Comparison of ENCODE assay signal across 1 cellular context in the genomic region with DNA sequence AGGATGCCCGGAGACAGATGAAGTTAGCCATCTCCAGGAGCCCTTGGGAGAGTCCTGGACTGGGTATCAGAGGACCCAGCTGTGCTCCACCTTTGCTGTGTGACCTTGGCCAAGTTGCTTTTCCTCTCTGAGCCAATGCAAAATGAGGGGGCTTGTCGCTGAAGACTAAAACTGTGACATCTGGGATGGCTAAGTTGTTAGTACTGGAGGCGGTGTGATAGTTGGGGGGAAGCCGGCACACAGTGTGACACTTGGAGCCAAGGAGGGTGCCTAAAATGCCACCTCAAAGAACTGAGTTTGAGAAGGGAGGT.
TF ChIP-seq lines count a peak whose summit lies in the region.

No MANE protein-coding gene starts in this region.

TF ChIP-seq in HEK293, 187 proteins besides CTCF, POLR2A, EP300 and RAD21 (continued from another document):
- TF ChIP-seq, protein P1, sequence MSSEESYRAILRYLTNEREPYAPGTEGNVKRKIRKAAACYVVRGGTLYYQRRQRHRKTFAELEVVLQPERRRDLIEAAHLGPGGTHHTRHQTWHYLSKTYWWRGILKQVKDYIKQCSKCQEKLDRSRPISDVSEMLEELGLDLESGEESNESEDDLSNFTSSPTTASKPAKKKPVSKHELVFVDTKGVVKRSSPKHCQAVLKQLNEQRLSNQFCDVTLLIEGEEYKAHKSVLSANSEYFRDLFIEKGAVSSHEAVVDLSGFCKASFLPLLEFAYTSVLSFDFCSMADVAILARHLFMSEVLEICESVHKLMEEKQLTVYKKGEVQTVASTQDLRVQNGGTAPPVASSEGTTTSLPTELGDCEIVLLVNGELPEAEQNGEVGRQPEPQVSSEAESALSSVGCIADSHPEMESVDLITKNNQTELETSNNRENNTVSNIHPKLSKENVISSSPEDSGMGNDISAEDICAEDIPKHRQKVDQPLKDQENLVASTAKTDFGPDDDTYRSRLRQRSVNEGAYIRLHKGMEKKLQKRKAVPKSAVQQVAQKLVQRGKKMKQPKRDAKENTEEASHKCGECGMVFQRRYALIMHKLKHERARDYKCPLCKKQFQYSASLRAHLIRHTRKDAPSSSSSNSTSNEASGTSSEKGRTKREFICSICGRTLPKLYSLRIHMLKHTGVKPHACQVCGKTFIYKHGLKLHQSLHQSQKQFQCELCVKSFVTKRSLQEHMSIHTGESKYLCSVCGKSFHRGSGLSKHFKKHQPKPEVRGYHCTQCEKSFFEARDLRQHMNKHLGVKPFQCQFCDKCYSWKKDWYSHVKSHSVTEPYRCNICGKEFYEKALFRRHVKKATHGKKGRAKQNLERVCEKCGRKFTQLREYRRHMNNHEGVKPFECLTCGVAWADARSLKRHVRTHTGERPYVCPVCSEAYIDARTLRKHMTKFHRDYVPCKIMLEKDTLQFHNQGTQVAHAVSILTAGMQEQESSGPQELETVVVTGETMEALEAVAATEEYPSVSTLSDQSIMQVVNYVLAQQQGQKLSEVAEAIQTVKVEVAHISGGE (tag by site-specific recombination; conservative IDR thresholded peaks at IDR 0.05; ENCODE audit: low read depth): no peak
- TF ChIP-seq ZNF549 (tag by site-specific recombination; IDR thresholded peaks at IDR 0.05) (no peak), ZNF221 (tag by site-specific recombination; IDR thresholded peaks at IDR 0.05; ENCODE audit: borderline replicate concordance) (no peak), FEZF1 (tag by site-specific recombination; IDR thresholded peaks at IDR 0.05) (no peak), ZNF302 (tag by site-specific recombination; IDR thresholded peaks at IDR 0.05; ENCODE audit: low read depth) (no peak), ZNF391 (tag by site-specific recombination; IDR thresholded peaks at IDR 0.05; ENCODE audit: borderline replicate concordance, low read depth) (no peak), ZNF366 (tag by site-specific recombination; conservative IDR thresholded peaks at IDR 0.05) (no peak), BCL11B (tag by site-specific recombination; IDR thresholded peaks at IDR 0.05; ENCODE audit: low read depth) (no peak), ZNF544 (tag by site-specific recombination; IDR thresholded peaks at IDR 0.05) (no peak), ZNF24 (tag by site-specific recombination; IDR thresholded peaks at IDR 0.05) (no peak), ZSCAN23 (tag by site-specific recombination; IDR thresholded peaks at IDR 0.05) (no peak), ZNF16 (tag by site-specific recombination; IDR thresholded peaks at IDR 0.05; ENCODE audit: low read depth) (no peak), ZBTB8A (tag by site-specific recombination; IDR thresholded peaks at IDR 0.05) (0 out of 2 replicates have a peak, but pooled peaks have one; percentile 3), ZNF664 (tag by site-specific recombination; IDR thresholded peaks at IDR 0.05) (no peak), ZNF776 (tag by site-specific recombination; IDR thresholded peaks at IDR 0.05; ENCODE audit: borderline replicate concordance) (no peak), ZNF747 (tag by site-specific recombination; IDR thresholded peaks at IDR 0.05) (no peak)
- TF ChIP-seq, protein P2, sequence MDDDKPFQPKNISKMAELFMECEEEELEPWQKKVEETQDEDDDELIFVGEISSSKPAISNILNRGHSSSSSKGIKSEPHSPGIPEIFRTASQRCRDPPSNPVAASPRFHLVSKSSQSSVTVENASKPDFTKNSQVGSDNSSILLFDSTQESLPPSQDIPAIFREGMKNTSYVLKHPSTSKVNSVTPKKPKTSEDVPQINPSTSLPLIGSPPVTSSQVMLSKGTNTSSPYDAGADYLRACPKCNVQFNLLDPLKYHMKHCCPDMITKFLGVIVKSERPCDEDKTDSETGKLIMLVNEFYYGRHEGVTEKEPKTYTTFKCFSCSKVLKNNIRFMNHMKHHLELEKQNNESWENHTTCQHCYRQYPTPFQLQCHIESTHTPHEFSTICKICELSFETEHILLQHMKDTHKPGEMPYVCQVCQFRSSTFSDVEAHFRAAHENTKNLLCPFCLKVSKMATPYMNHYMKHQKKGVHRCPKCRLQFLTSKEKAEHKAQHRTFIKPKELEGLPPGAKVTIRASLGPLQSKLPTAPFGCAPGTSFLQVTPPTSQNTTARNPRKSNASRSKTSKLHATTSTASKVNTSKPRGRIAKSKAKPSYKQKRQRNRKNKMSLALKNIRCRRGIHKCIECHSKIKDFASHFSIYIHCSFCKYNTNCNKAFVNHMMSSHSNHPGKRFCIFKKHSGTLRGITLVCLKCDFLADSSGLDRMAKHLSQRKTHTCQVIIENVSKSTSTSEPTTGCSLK (tag by site-specific recombination; IDR thresholded peaks at IDR 0.05): no peak
- TF ChIP-seq, protein P3, sequence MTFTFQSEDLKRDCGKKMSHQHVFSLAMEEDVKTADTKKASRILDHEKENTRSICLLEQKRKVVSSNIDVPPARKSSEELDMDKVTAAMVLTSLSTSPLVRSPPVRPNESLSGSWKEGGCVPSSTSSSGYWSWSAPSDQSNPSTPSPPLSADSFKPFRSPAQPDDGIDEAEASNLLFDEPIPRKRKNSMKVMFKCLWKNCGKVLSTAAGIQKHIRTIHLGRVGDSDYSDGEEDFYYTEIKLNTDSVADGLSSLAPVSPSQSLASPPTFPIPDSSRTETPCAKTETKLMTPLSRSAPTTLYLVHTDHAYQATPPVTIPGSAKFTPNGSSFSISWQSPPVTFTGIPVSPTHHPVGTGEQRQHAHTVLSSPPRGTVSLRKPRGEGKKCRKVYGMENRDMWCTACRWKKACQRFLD (tag by site-specific recombination; IDR thresholded peaks at IDR 0.05): no peak
- TF ChIP-seq, protein P4, sequence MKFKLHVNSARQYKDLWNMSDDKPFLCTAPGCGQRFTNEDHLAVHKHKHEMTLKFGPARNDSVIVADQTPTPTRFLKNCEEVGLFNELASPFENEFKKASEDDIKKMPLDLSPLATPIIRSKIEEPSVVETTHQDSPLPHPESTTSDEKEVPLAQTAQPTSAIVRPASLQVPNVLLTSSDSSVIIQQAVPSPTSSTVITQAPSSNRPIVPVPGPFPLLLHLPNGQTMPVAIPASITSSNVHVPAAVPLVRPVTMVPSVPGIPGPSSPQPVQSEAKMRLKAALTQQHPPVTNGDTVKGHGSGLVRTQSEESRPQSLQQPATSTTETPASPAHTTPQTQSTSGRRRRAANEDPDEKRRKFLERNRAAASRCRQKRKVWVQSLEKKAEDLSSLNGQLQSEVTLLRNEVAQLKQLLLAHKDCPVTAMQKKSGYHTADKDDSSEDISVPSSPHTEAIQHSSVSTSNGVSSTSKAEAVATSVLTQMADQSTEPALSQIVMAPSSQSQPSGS (tag by site-specific recombination; IDR thresholded peaks at IDR 0.05; ENCODE audit: low read depth): no peak
- TF ChIP-seq, protein P5, sequence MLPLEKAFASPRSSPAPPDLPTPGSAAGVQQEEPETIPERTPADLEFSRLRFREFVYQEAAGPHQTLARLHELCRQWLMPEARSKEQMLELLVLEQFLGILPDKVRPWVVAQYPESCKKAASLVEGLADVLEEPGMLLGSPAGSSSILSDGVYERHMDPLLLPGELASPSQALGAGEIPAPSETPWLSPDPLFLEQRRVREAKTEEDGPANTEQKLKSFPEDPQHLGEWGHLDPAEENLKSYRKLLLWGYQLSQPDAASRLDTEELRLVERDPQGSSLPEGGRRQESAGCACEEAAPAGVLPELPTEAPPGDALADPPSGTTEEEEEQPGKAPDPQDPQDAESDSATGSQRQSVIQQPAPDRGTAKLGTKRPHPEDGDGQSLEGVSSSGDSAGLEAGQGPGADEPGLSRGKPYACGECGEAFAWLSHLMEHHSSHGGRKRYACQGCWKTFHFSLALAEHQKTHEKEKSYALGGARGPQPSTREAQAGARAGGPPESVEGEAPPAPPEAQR (tag by site-specific recombination; IDR thresholded peaks at IDR 0.05): no peak
- TF ChIP-seq, protein P6, sequence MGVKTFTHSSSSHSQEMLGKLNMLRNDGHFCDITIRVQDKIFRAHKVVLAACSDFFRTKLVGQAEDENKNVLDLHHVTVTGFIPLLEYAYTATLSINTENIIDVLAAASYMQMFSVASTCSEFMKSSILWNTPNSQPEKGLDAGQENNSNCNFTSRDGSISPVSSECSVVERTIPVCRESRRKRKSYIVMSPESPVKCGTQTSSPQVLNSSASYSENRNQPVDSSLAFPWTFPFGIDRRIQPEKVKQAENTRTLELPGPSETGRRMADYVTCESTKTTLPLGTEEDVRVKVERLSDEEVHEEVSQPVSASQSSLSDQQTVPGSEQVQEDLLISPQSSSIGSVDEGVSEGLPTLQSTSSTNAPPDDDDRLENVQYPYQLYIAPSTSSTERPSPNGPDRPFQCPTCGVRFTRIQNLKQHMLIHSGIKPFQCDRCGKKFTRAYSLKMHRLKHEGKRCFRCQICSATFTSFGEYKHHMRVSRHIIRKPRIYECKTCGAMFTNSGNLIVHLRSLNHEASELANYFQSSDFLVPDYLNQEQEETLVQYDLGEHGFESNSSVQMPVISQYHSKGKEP (tag by site-specific recombination; IDR thresholded peaks at IDR 0.05): no peak
- TF ChIP-seq, protein P7, sequence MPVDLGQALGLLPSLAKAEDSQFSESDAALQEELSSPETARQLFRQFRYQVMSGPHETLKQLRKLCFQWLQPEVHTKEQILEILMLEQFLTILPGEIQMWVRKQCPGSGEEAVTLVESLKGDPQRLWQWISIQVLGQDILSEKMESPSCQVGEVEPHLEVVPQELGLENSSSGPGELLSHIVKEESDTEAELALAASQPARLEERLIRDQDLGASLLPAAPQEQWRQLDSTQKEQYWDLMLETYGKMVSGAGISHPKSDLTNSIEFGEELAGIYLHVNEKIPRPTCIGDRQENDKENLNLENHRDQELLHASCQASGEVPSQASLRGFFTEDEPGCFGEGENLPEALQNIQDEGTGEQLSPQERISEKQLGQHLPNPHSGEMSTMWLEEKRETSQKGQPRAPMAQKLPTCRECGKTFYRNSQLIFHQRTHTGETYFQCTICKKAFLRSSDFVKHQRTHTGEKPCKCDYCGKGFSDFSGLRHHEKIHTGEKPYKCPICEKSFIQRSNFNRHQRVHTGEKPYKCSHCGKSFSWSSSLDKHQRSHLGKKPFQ (tag by site-specific recombination; IDR thresholded peaks at IDR 0.05): no peak
